ENCODE assay signal across 12 cellular contexts in genomic region chr9:110911659-110912473, GRCh38.
DNase-seq lines count a peak whose midpoint lies in the region; ATAC-seq and TF ChIP-seq lines count a peak whose summit lies in the region.
"Had no signal": no experiment of that assay in that cellular context is flagged by ENCODE, and none has a peak within 500 bp of the region (broad histone marks: within the 10 kb centered on the region; RNA-seq: fewer than 3 reads in every experiment).

No MANE protein-coding gene starts in this region.

- H3K9ac ChIP-seq in trophoblast cell (ENCODE audit: low read length): no peak overlapping the region

- no peaks in the 10 kb centered on the region for H3K4me1 Mint-ChIP-seq in natural killer cell
- H3K4me1 Mint-ChIP-seq: brain had no signal

- H4K91ac ChIP-seq in trophoblast cell (ENCODE audit: low read depth, low read length): no peak overlapping the region

- no peak overlapping the region for H3K18ac ChIP-seq in trophoblast cell (ENCODE audit: low read length)

- no peaks in the 10 kb centered on the region for H3K27me3 Mint-ChIP-seq in natural killer cell (ENCODE audit: low read depth in 2 of 2)
- H3K27me3 Mint-ChIP-seq: brain, progenitor cell of endocrine pancreas had no signal

- no peak overlapping the region for H3K27ac Mint-ChIP-seq in natural killer cell
- H3K27ac Mint-ChIP-seq: progenitor cell of endocrine pancreas had no signal

- TF ChIP-seq CTCF in AG09309 (IDR thresholded peaks at IDR 0.05; ENCODE audit: control insufficient read depth, insufficient read depth, low read depth, low read length, missing control alignments) (no peak), VCaP (conservative IDR thresholded peaks at IDR 0.05) (no peak), fibroblast of pulmonary artery (IDR thresholded peaks at IDR 0.05; ENCODE audit: low read length, missing control alignments) (no peak), natural killer cell (IDR thresholded peaks at IDR 0.05) (no peak), GM20000 (IDR thresholded peaks at IDR 0.05; ENCODE audit: extremely low read depth, missing control alignments) (no peak)

- H3K9me3 Mint-ChIP-seq in natural killer cell: peaks cover 8 to 11% of the 10 kb centered on the region in 2 donors

- H3K36me3 Mint-ChIP-seq in natural killer cell: no peaks in the 10 kb centered on the region

- no peak overlapping the region for H3K4ac ChIP-seq in trophoblast cell (ENCODE audit: low read depth, low read length)

- H3K14ac ChIP-seq in trophoblast cell (ENCODE audit: low read length): no peak overlapping the region

- H3K27me3 ChIP-seq in trophoblast cell (ENCODE audit: insufficient read depth, low read length): no peaks in the 10 kb centered on the region

- H3K36me3 ChIP-seq in trophoblast cell (ENCODE audit: control insufficient read depth in 1 of 2, insufficient read depth in 2 of 2, low read length in 2 of 2): peaks cover 0 to 2% of the 10 kb centered on the region in 2 experiments

- intact Hi-C loops in natural killer cell (cut with micrococcal nuclease): no loop called here

- H3K4me3 Mint-ChIP-seq in natural killer cell: no peak overlapping the region
- H3K4me3 Mint-ChIP-seq: brain had no signal

- H3K4me3 ChIP-seq in AG09309 (ENCODE audit: control insufficient read depth, low read depth, low read length) (no peak overlapping the region), fibroblast of pulmonary artery (replicated peaks; ENCODE audit: low read depth, low read length) (no peak overlapping the region), trophoblast cell (ENCODE audit: low read depth, low read length) (no peak overlapping the region)

- no peak overlapping the region for H2AK5ac ChIP-seq in trophoblast cell (ENCODE audit: low read length)

- no peak overlapping the region for H3K4me2 ChIP-seq in trophoblast cell (ENCODE audit: low read length)

- H2BK120ac ChIP-seq in trophoblast cell (ENCODE audit: insufficient read depth, low read length, poor library complexity): no peak overlapping the region

- H2AFZ ChIP-seq in trophoblast cell (ENCODE audit: insufficient read depth, low read length, poor library complexity): no peak overlapping the region

- H2BK12ac ChIP-seq in trophoblast cell (ENCODE audit: low read length): no peak overlapping the region

- ATAC-seq in natural killer cell: no peak
- ATAC-seq: left colon had no signal

- no peak overlapping the region for H2BK5ac ChIP-seq in trophoblast cell (ENCODE audit: low read depth, low read length, poor library complexity)

- no CpG with 5 or more reads among the region's 4 CpGs for WGBS in trophoblast cell (ENCODE audit: extremely low coverage, insufficient coverage, insufficient read length)

- H4K12ac ChIP-seq in trophoblast cell (ENCODE audit: low read depth, low read length): no peak overlapping the region

- DNase-seq in AG09309 (ENCODE audit: low read depth): peak; percentile 75
- DNase-seq in fibroblast of pulmonary artery (ENCODE audit: low read depth): peak; percentile 89
- DNase-seq in trophoblast cell: peak; percentile 3 to 22
- DNase-seq in natural killer cell: no peak
- no peak for DNase-seq in activated CD8-positive, alpha-beta memory T cell treated with anti-CD3 and anti-CD28 coated beads, Interleukin-2, amount 50 U/mL, for 4 hours
- DNase-seq in DMS153 (lab: John Stamatoyannopoulos, UW): no peak
- no peak for DNase-seq in GM20000 (ENCODE audit: low spot score)
- DNase-seq: left colon, RPMI8226 had no signal

- H3K9me3 ChIP-seq in trophoblast cell (ENCODE audit: insufficient read depth, low read depth, low read length): peaks cover 3% of the 10 kb centered on the region

- H3K79me2 ChIP-seq in trophoblast cell (ENCODE audit: control insufficient read depth, insufficient read depth, low read length, poor library complexity): no peaks in the 10 kb centered on the region

- no peak overlapping the region for H3K23ac ChIP-seq in trophoblast cell (ENCODE audit: low read length)

- no peaks in the 10 kb centered on the region for H3K79me1 ChIP-seq in trophoblast cell (ENCODE audit: low read length)

- H3K4me1 ChIP-seq in trophoblast cell (ENCODE audit: control insufficient read depth in 1 of 2, insufficient read depth in 2 of 2, low read length in 2 of 2): no peaks in the 10 kb centered on the region

- H3K27ac ChIP-seq in VCaP: peak overlapping the region; percentile 7; the same call in 1 of the 2 replicates
- no peak overlapping the region for H3K27ac ChIP-seq in trophoblast cell (ENCODE audit: low read depth, low read length)

- H4K8ac ChIP-seq in trophoblast cell (ENCODE audit: low read depth, low read length): no peak overlapping the region

Comparison
In these comparisons a context has a peak if more than half of its experiments do, and no peak if none do; other contexts are left out.
1. DNase-seq: peak in AG09309 (single experiment), fibroblast of pulmonary artery (single experiment) and trophoblast cell (2 of 2); none in natural killer cell (single experiment), activated CD8-positive, alpha-beta memory T cell treated with anti-CD3 and anti-CD28 coated beads, Interleukin-2, amount 50 U/mL, for 4 hours (single experiment), DMS153 (single experiment) and GM20000 (single experiment).